In the genomic region with DNA sequence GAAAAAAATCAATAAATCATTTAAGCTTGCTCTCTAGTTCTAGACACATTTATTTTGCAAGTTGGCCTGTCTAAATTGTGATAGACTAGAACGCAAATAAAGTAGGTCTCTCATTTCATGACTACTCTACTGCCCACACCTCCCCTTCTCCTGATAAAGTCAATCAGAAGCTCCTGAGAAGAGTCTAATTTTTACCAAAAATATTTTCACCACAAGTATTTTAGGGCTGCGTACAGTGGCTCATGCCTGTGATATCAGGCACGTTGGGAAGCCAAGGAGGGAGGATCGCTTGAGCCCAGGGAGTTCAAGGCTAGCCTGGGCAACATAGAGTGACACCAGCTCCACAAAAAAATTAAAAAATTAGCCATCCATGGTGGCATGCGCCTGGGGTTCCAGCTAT, we compare ENCODE assay signal across 36 cellular contexts.
"Had no signal": no experiment of that assay in that cellular context is flagged by ENCODE, and none has a peak within 500 bp of the region (broad histone marks: within the 10 kb centered on the region; RNA-seq: fewer than 3 reads in every experiment).

No MANE protein-coding gene starts in this region.

- H3K27ac ChIP-seq: adrenal gland, ascending aorta, cardiac muscle cell, VCaP had no signal

- H3K36me3 ChIP-seq: adrenal gland, ascending aorta, cardiac muscle cell had no signal

- H3K27me3 ChIP-seq: adrenal gland, ascending aorta, cardiac muscle cell had no signal

- H3K27me3 Mint-ChIP-seq: activated B cell treated with CpG ODN at 0.5 μM for 24 hours; activated CD4-positive, alpha-beta memory T cell treated with anti-CD3 and anti-CD28 coated beads for 36 hours; activated CD8-positive, alpha-beta T cell treated with anti-CD3 and anti-CD28 coated beads for 36 hours; activated naive CD8-positive, alpha-beta T cell treated with anti-CD3 and anti-CD28 coated beads for 36 hours; activated T-helper 17 cell treated with anti-CD3 and anti-CD28 coated beads, Interleukin-2, amount 50 U/mL, for 72 hours; brain; central memory CD8-positive, alpha-beta T cell had no signal

- H3K4me3 ChIP-seq: adrenal gland, ascending aorta, cardiac muscle cell had no signal

- H3K4me3 Mint-ChIP-seq: activated B cell treated with CpG ODN at 0.5 μM for 24 hours; activated CD4-positive, alpha-beta memory T cell treated with anti-CD3 and anti-CD28 coated beads for 36 hours; activated CD8-positive, alpha-beta T cell treated with anti-CD3 and anti-CD28 coated beads for 36 hours; activated naive CD4-positive, alpha-beta T cell treated with anti-CD3 and anti-CD28 coated beads for 36 hours; activated naive CD8-positive, alpha-beta T cell treated with anti-CD3 and anti-CD28 coated beads for 36 hours; activated T-cell treated with anti-CD3 and anti-CD28 coated beads, Interleukin-2, amount 50 U/mL, for 4 hours; activated T-cell treated with anti-CD3 and anti-CD28 coated beads, Interleukin-2, amount 50 U/mL, for 72 hours; activated T-helper 1 cell treated with anti-CD3 and anti-CD28 coated beads, Interleukin-12 subunit alpha, Interleukin-12 subunit beta, Interleukin-2, Interleukin-4 antibody, amounts not matched to agents 30 ng/mL and 10 ng/mL and 1 ng/mL, durations not matched to agents 14 hours and 24 hours and 36 hours; activated T-helper 17 cell treated with anti-CD3 and anti-CD28 coated beads, Interleukin-2, amount 50 U/mL, for 72 hours; brain; central memory CD8-positive, alpha-beta T cell; T-helper 1 cell treated with Interleukin-12 subunit alpha and Interleukin-12 subunit beta and Interleukin-4 antibody, amounts not matched to agents 30 μg/mL and 1 μg/mL, for 36 hours; T-helper 2 cell treated with Interferon-gamma antibody and Interleukin-4, amounts not matched to agents 5 μg/mL and 100 μg/mL, for 36 hours had no signal

- H3K4me1 ChIP-seq: ascending aorta had no signal

- DNase-seq: activated B cell treated with CpG ODN at 0.5 μM for 24 hours; activated CD4-positive, alpha-beta memory T cell treated with anti-CD3 and anti-CD28 coated beads for 36 hours; activated CD4-positive, alpha-beta T cell treated with anti-CD3 and anti-CD28 coated beads for 4 hours; activated CD4-positive, alpha-beta T cell treated with anti-CD3 and anti-CD28 coated beads, Interleukin-2, amount 50 U/mL, for 1 hour; activated CD4-positive, alpha-beta T cell treated with anti-CD3 and anti-CD28 coated beads, Interleukin-2, amount 50 U/mL, for 4 hours; activated CD4-positive, CD25-positive, alpha-beta regulatory T cell treated with anti-CD3 and anti-CD28 coated beads, Interleukin-2, amount 50 U/mL, for 72 hours; activated CD8-positive, alpha-beta memory T cell treated with anti-CD3 and anti-CD28 coated beads, Interleukin-2, amount 50 U/mL, for 4 hours; activated CD8-positive, alpha-beta T cell treated with anti-CD3 and anti-CD28 coated beads for 36 hours; activated effector memory CD4-positive, alpha-beta T cell treated with anti-CD3 and anti-CD28 coated beads, Interleukin-2, amount 50 U/mL, for 16 hours; activated gamma-delta T cell treated with Interleukin-2 at 50 U/mL for 16 hours; activated naive CD4-positive, alpha-beta T cell; activated naive CD4-positive, alpha-beta T cell treated with anti-CD3 and anti-CD28 coated beads for 36 hours; activated naive CD4-positive, alpha-beta T cell treated with anti-CD3 and anti-CD28 coated beads, Interleukin-2, amount 50 U/mL, for 16 hours; activated naive CD8-positive, alpha-beta T cell treated with anti-CD3 and anti-CD28 coated beads for 36 hours; activated T-cell treated with anti-CD3 and anti-CD28 coated beads for 4 hours; activated T-cell treated with anti-CD3 and anti-CD28 coated beads, Interleukin-2, amount 50 U/mL, for 1 hour; activated T-cell treated with anti-CD3 and anti-CD28 coated beads, Interleukin-2, amount 50 U/mL, for 4 hours; activated T-cell treated with anti-CD3 and anti-CD28 coated beads, Interleukin-2, amount 50 U/mL, for 72 hours; adrenal gland; amygdala; anterior cingulate cortex; caudate nucleus; cerebellar nuclear complex; T-helper 1 cell; T-helper 2 cell; T-helper 9 cell had no signal

- H3K9me3 Mint-ChIP-seq: activated T-cell treated with anti-CD3 and anti-CD28 coated beads, Interleukin-2, amount 50 U/mL, for 4 hours; activated T-helper 1 cell treated with anti-CD3 and anti-CD28 coated beads, Interleukin-12 subunit alpha, Interleukin-12 subunit beta, Interleukin-2, Interleukin-4 antibody, amounts not matched to agents 30 ng/mL and 10 ng/mL and 1 ng/mL, durations not matched to agents 14 hours and 24 hours and 36 hours; activated T-helper 17 cell treated with anti-CD3 and anti-CD28 coated beads, Interleukin-2, amount 50 U/mL, for 72 hours; central memory CD8-positive, alpha-beta T cell; T-helper 2 cell treated with Interferon-gamma antibody and Interleukin-4, amounts not matched to agents 5 μg/mL and 100 μg/mL, for 36 hours had no signal

- H3K27ac Mint-ChIP-seq: activated B cell treated with CpG ODN at 0.5 μM for 24 hours; activated CD4-positive, alpha-beta memory T cell treated with anti-CD3 and anti-CD28 coated beads for 36 hours; activated CD8-positive, alpha-beta T cell treated with anti-CD3 and anti-CD28 coated beads for 36 hours; activated naive CD4-positive, alpha-beta T cell treated with anti-CD3 and anti-CD28 coated beads for 36 hours; activated naive CD4-positive, alpha-beta T cell treated with anti-CD3 and anti-CD28 coated beads, Interleukin-2, amount 50 U/mL, for 72 hours; activated naive CD8-positive, alpha-beta T cell treated with anti-CD3 and anti-CD28 coated beads for 36 hours; activated T-cell treated with anti-CD3 and anti-CD28 coated beads, Interleukin-2, amount 50 U/mL, for 72 hours; activated T-helper 1 cell treated with anti-CD3 and anti-CD28 coated beads, Interleukin-12 subunit alpha, Interleukin-12 subunit beta, Interleukin-2, Interleukin-4 antibody, amounts not matched to agents 30 ng/mL and 10 ng/mL and 1 ng/mL, durations not matched to agents 14 hours and 24 hours and 36 hours; activated T-helper 17 cell treated with anti-CD3 and anti-CD28 coated beads, Interleukin-2, amount 50 U/mL, for 72 hours; brain; T-helper 1 cell treated with Interleukin-12 subunit alpha and Interleukin-12 subunit beta and Interleukin-4 antibody, amounts not matched to agents 30 μg/mL and 1 μg/mL, for 36 hours; T-helper 2 cell treated with Interferon-gamma antibody and Interleukin-4, amounts not matched to agents 5 μg/mL and 100 μg/mL, for 36 hours had no signal

- ATAC-seq: activated CD8-positive, alpha-beta T cell treated with anti-CD3 and anti-CD28 coated beads for 36 hours; activated T-cell treated with anti-CD3 and anti-CD28 coated beads, Interleukin-2, amount 50 U/mL, for 4 hours; activated T-cell treated with anti-CD3 and anti-CD28 coated beads, Interleukin-2, amount 50 U/mL, for 72 hours; activated T-helper 17 cell treated with anti-CD3 and anti-CD28 coated beads, Interleukin-2, amount 50 U/mL, for 72 hours had no signal
